Comparison of ENCODE assay signal across 24 cellular contexts in the genomic region with DNA sequence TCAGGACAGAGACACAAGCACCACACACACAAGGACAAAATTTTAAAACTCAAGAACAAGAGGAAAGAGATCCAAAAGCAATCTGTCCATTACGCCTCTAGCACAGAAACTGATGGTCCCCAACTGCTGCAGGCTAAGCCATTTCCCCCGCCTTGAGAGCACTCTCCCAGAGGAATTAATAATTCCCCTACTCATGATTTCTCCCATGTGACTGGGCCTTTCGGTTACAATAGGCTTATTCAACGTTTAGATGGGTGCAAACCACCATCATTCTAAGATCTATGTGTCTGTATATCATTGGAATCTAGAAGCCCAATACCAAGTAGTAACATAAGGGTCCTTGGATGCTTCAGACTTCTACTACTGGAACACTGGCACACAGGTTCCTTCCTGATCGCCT. TPM values are rescaled to one million over a fixed set of nuclear protein-coding genes. Genes with fewer than 3 reads are reported as not detected.
"Had no signal": no experiment of that assay in that cellular context is flagged by ENCODE, and none has a peak within 500 bp of the region (broad histone marks: within the 10 kb centered on the region; RNA-seq: fewer than 3 reads in every experiment).

No MANE protein-coding gene starts in this region.

- DNase-seq: activated CD4-positive, alpha-beta T cell treated with anti-CD3 and anti-CD28 coated beads, Interleukin-2, amount 50 U/mL, for 1 hour; activated CD4-positive, CD25-positive, alpha-beta regulatory T cell treated with anti-CD3 and anti-CD28 coated beads, Interleukin-2, amount 50 U/mL, for 72 hours; activated CD8-positive, alpha-beta T cell treated with anti-CD3 and anti-CD28 coated beads for 36 hours; activated T-cell treated with anti-CD3 and anti-CD28 coated beads, Interleukin-2, amount 50 U/mL, for 48 hours; aorta; body of pancreas; cerebellar nuclear complex; colonic mucosa; effector memory CD4-positive, alpha-beta T cell; foreskin keratinocyte; left ventricle myocardium inferior; retina; stimulated activated CD4-positive, alpha-beta T cell treated with anti-CD3 and anti-CD28 coated beads, Interleukin-12 subunit alpha, Interleukin-12 subunit beta, amount 100 ng/mL, for 4 hours; stimulated activated CD4-positive, alpha-beta T cell treated with anti-CD3 and anti-CD28 coated beads, Interleukin-4, amount 100 ng/mL, for 24 hours; SW 1271; T-helper 9 cell; tibial artery; upper lobe of right lung; WERI-Rb-1 had no signal

- ATAC-seq: activated CD8-positive, alpha-beta T cell treated with anti-CD3 and anti-CD28 coated beads for 36 hours; activated naive CD4-positive, alpha-beta T cell treated with anti-CD3 and anti-CD28 coated beads, Interleukin-2, amount 50 U/mL, for 72 hours; body of pancreas; foreskin keratinocyte; sciatic nerve; stimulated activated effector memory CD8-positive, alpha-beta T cell treated with anti-CD3 and anti-CD28 coated beads, Interleukin-12 subunit alpha, Interleukin-12 subunit beta, amount 100 ng/mL, for 72 hours; upper lobe of right lung had no signal

RNA-seq across cellular contexts. Expression of a gene that starts 19.2 kb away (rescaled TPM):
- total RNA-seq: mesenteric fat pad had no signal

RNA-seq across cellular contexts. Expression of a gene that starts 20.4 kb away (rescaled TPM):
- total RNA-seq: activated CD8-positive, alpha-beta T cell treated with anti-CD3 and anti-CD28 coated beads for 36 hours; activated naive CD4-positive, alpha-beta T cell treated with anti-CD3 and anti-CD28 coated beads, Interleukin-2, amount 50 U/mL, for 72 hours; activated T-helper 2 cell treated with anti-CD3 and anti-CD28 coated beads, Interferon-gamma antibody, Interleukin-2, Interleukin-4, amounts not matched to agents 10 μg/mL and 5 μg/mL and 100 μg/mL, durations not matched to agents 14 hours and 24 hours and 36 hours; colonic mucosa had no signal
